ENCODE assay signal across 20 cellular contexts in the genomic region with DNA sequence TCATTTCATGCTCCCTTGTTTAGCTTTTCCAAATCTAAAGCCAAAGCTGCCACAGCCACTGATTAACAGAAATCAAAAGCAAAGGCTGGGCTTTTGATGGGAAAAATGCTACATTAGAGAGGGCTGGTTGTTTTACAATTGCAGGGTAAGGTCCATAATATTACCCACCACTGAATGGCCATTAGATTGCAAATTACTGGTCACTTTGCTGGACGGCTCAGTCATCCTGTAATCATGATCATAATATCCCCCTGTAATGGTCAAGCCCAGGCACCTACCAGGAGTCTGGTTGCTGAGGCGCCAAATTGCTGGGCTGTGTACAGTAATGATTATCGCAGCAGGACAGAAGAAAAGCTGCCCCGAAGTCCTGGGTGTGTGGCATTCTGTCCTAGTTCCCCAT.
"Had no signal": no experiment of that assay in that cellular context is flagged by ENCODE, and none has a peak within 500 bp of the region (broad histone marks: within the 10 kb centered on the region; RNA-seq: fewer than 3 reads in every experiment).

No MANE protein-coding gene starts in this region.

- H3K9me3 ChIP-seq: esophagus muscularis mucosa, heart left ventricle, right atrium auricular region, upper lobe of right lung had no signal

- H3K4me1 Mint-ChIP-seq: activated naive CD8-positive, alpha-beta T cell treated with anti-CD3 and anti-CD28 coated beads for 36 hours had no signal

- H3K4me1 ChIP-seq: foreskin keratinocyte, upper lobe of right lung had no signal

- DNase-seq: activated CD4-positive, alpha-beta T cell treated with anti-CD3 and anti-CD28 coated beads for 4 hours; activated CD4-positive, alpha-beta T cell treated with anti-CD3 and anti-CD28 coated beads, Interleukin-2, amount 50 U/mL, for 4 hours; activated effector memory CD4-positive, alpha-beta T cell treated with anti-CD3 and anti-CD28 coated beads, Interleukin-2, amount 50 U/mL, for 16 hours; activated naive CD4-positive, alpha-beta T cell treated with anti-CD3 and anti-CD28 coated beads for 36 hours; activated naive CD8-positive, alpha-beta T cell treated with anti-CD3 and anti-CD28 coated beads for 36 hours; brain microvascular endothelial cell; heart left ventricle; hypothalamus; naive thymus-derived CD8-positive, alpha-beta T cell; stimulated activated CD4-positive, alpha-beta T cell treated with anti-CD3 and anti-CD28 coated beads, Interleukin-2, amount 100 ng/mL, for 48 hours; stimulated activated naive CD4-positive, alpha-beta T cell treated with Interleukin-2 at 50 U/mL for 16 hours; T-helper 9 cell; upper lobe of right lung had no signal

- H3K4me3 Mint-ChIP-seq: activated naive CD4-positive, alpha-beta T cell treated with anti-CD3 and anti-CD28 coated beads for 36 hours; activated naive CD8-positive, alpha-beta T cell treated with anti-CD3 and anti-CD28 coated beads for 36 hours; activated T-helper 1 cell treated with anti-CD3 and anti-CD28 coated beads, Interleukin-12 subunit alpha, Interleukin-12 subunit beta, Interleukin-2, Interleukin-4 antibody, amounts not matched to agents 30 ng/mL and 10 ng/mL and 1 ng/mL, durations not matched to agents 14 hours and 24 hours and 36 hours; mesothelial cell of epicardium; naive thymus-derived CD8-positive, alpha-beta T cell; T-helper 1 cell treated with Interleukin-12 subunit alpha and Interleukin-12 subunit beta and Interleukin-4 antibody, amounts not matched to agents 30 μg/mL and 1 μg/mL, for 36 hours had no signal

- H3K27ac ChIP-seq: brain microvascular endothelial cell, foreskin keratinocyte, heart left ventricle, right atrium auricular region, upper lobe of right lung, VCaP had no signal

- H3K9me3 Mint-ChIP-seq: activated naive CD4-positive, alpha-beta T cell treated with anti-CD3 and anti-CD28 coated beads for 36 hours; activated naive CD8-positive, alpha-beta T cell treated with anti-CD3 and anti-CD28 coated beads for 36 hours; activated T-helper 1 cell treated with anti-CD3 and anti-CD28 coated beads, Interleukin-12 subunit alpha, Interleukin-12 subunit beta, Interleukin-2, Interleukin-4 antibody, amounts not matched to agents 30 ng/mL and 10 ng/mL and 1 ng/mL, durations not matched to agents 14 hours and 24 hours and 36 hours; mesothelial cell of epicardium; naive thymus-derived CD8-positive, alpha-beta T cell; T-helper 1 cell treated with Interleukin-12 subunit alpha and Interleukin-12 subunit beta and Interleukin-4 antibody, amounts not matched to agents 30 μg/mL and 1 μg/mL, for 36 hours had no signal

- H3K27ac Mint-ChIP-seq: activated naive CD4-positive, alpha-beta T cell treated with anti-CD3 and anti-CD28 coated beads for 36 hours; activated naive CD8-positive, alpha-beta T cell treated with anti-CD3 and anti-CD28 coated beads for 36 hours; activated T-helper 1 cell treated with anti-CD3 and anti-CD28 coated beads, Interleukin-12 subunit alpha, Interleukin-12 subunit beta, Interleukin-2, Interleukin-4 antibody, amounts not matched to agents 30 ng/mL and 10 ng/mL and 1 ng/mL, durations not matched to agents 14 hours and 24 hours and 36 hours; mesothelial cell of epicardium; naive thymus-derived CD8-positive, alpha-beta T cell; T-helper 1 cell treated with Interleukin-12 subunit alpha and Interleukin-12 subunit beta and Interleukin-4 antibody, amounts not matched to agents 30 μg/mL and 1 μg/mL, for 36 hours had no signal

- H3K36me3 Mint-ChIP-seq: activated naive CD8-positive, alpha-beta T cell treated with anti-CD3 and anti-CD28 coated beads for 36 hours; mesothelial cell of epicardium; naive thymus-derived CD8-positive, alpha-beta T cell had no signal

- H3K36me3 ChIP-seq: brain microvascular endothelial cell, esophagus muscularis mucosa, heart left ventricle, right atrium auricular region, upper lobe of right lung had no signal

- ATAC-seq: heart left ventricle; naive thymus-derived CD8-positive, alpha-beta T cell; upper lobe of right lung had no signal

- H3K27me3 ChIP-seq: brain microvascular endothelial cell, esophagus muscularis mucosa, foreskin keratinocyte, heart left ventricle, right atrium auricular region, upper lobe of right lung had no signal

- H3K4me3 ChIP-seq: esophagus muscularis mucosa, heart left ventricle, right atrium auricular region, upper lobe of right lung had no signal
